In the genomic region with DNA sequence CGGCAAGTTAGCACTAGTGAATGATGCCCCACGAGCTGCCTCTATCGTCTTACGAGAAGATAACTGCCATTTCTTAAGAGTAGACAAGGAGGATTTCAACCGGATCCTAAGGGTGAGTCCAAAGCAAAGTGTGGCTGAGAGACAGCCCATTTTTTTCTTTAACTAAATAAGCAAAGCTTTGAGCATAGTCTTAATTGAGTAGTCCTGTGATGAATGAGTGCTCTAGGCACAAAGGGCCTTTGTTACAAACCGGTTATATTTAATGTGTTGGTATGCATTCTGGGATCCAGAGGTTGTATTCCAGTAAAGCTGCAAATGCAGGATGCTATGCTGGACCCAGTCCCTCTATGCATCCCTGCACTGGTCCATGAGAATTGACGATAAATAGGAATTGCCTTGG, we compare ENCODE assay signal across 5 cellular contexts.
"Had no signal": no experiment of that assay in that cellular context is flagged by ENCODE, and none has a peak within 500 bp of the region (broad histone marks: within the 10 kb centered on the region; RNA-seq: fewer than 3 reads in every experiment).

No MANE protein-coding gene starts in this region.

- H2AFZ ChIP-seq: GM23338 had no signal

- H3K4me3 ChIP-seq: GM23338, K562 had no signal

- ATAC-seq: GM23338, HepG2, K562 had no signal

- H3K27ac Mint-ChIP-seq: GM23338, H9 had no signal

- H3K4me3 Mint-ChIP-seq: GM23338, H9 had no signal

- DNase-seq: H9, HCEC 1CT had no signal

- H3K4me2 ChIP-seq: GM23338 had no signal

- H3K9me3 Mint-ChIP-seq: GM23338, H9 had no signal
